Comparison of ENCODE assay signal across 9 cellular contexts in the genomic region with DNA sequence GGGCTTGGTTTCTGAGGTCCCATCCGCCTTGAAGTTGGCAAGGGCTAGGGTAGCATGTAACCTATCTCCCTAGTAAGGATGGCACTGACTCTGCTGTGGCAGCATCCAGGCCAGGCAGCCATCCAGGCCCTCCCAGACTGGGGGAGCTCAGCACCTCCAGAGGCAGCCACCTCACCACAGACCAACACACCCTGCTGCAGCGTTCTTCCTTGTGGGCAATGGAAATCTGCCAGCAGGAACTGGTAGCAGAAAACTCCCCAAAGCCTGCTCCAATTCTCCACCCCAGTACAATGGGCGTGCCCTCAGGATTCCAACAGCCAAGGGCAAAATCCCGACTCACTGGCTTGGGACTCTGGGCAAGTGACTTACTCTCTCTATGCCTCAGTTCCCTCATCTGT. TPM values are rescaled to one million over a fixed set of nuclear protein-coding genes. Genes with fewer than 3 reads are reported as not detected.
DNase-seq lines count a peak whose midpoint lies in the region; ATAC-seq, FAIRE-seq and TF ChIP-seq lines count a peak whose summit lies in the region.
"Had no signal": no experiment of that assay in that cellular context is flagged by ENCODE, and none has a peak within 500 bp of the region (broad histone marks: within the 10 kb centered on the region; RNA-seq: fewer than 3 reads in every experiment).

No MANE protein-coding gene starts in this region.

- TF ChIP-seq CTCF in kidney (IDR thresholded peaks at IDR 0.05; ENCODE audit: borderline replicate concordance, extremely low read depth, insufficient read depth) (no peak), upper lobe of right lung (IDR thresholded peaks at IDR 0.05) (no peak)

- peak; percentile 82 for ATAC-seq in upper lobe of right lung

- H3K9me3 ChIP-seq in kidney (ENCODE audit: control insufficient read depth in 1 of 2, low read length in 2 of 2) (no peaks in the 10 kb centered on the region), upper lobe of right lung (no peaks in the 10 kb centered on the region)

- H3K4me1 ChIP-seq in kidney (ENCODE audit: control insufficient read depth in 1 of 2, insufficient read depth in 1 of 2, low read depth in 1 of 2, low read length in 2 of 2) (peaks cover 18 to 30% of the 10 kb centered on the region in 2 donors), upper lobe of right lung (peaks cover 17% of the 10 kb centered on the region)

- H3K4me3 ChIP-seq in kidney (ENCODE audit: low read length in 2 of 2) (no peak overlapping the region), upper lobe of right lung (no peak overlapping the region)

- no peaks in the 10 kb centered on the region for H3K36me3 ChIP-seq in kidney (ENCODE audit: control insufficient read depth in 1 of 2, insufficient read depth in 2 of 2, low read length in 2 of 2)
- H3K36me3 ChIP-seq in upper lobe of right lung, result no peaks in the 10 kb centered on the region

- intact Hi-C loops in kidney (cut with DNase I) (no loop called here), upper lobe of right lung (cut with DNase I) (no loop called here)

- H3K9ac ChIP-seq in kidney (ENCODE audit: low read length in 2 of 2), result peak overlapping the region in 1 of 2 donors; percentile 52

- no peaks in the 10 kb centered on the region for H3K27me3 ChIP-seq in upper lobe of right lung

- DNase-seq in DMS153 (lab: John Stamatoyannopoulos, UW) (peak; percentile 34), DMS153 treated with DMSO at 0.1 percent for 48 hours (lab: John Stamatoyannopoulos, UW; ENCODE audit: unreplicated experiment) (no peak), UCSD-AML1 (lab: John Stamatoyannopoulos, UW; ENCODE audit: unreplicated experiment) (peak; percentile 69), kidney (no peak), upper lobe of right lung (no peak), NCI-H187 (lab: John Stamatoyannopoulos, UW) (no peak), GM19238 (ENCODE audit: insufficient read length, low spot score) (no peak), NCI-H1694 treated with DMSO at 0.1 percent for 48 hours (lab: John Stamatoyannopoulos, UW) (no peak)
- DNase-seq: SW 1271 had no signal

- H3K27ac ChIP-seq in kidney (ENCODE audit: low read depth in 2 of 2, low read length in 2 of 2), result peak overlapping the region; percentile 61 to 65
- H3K27ac ChIP-seq in upper lobe of right lung, result no peak overlapping the region

- FAIRE-seq in kidney (lab: Jason Lieb, UNC), result no peak

RNA-seq across cellular contexts. Expression of a gene that starts 27.5 kb away (rescaled TPM):
- total RNA-seq in kidney (30.0 TPM), upper lobe of right lung (19.3 TPM)
- 5.4 TPM for polyA plus RNA-seq in kidney (ENCODE audit: insufficient read depth, low read depth, low replicate concordance)

Comparison
In these comparisons a context has a peak if more than half of its experiments do, and no peak if none do; other contexts are left out.
1. DNase-seq: peak in DMS153 (single experiment) and UCSD-AML1 (single experiment); none in DMS153 treated with DMSO at 0.1 percent for 48 hours (single experiment), kidney (single experiment), upper lobe of right lung (single experiment), NCI-H187 (0 of 2), GM19238 (single experiment) and NCI-H1694 treated with DMSO at 0.1 percent for 48 hours (single experiment).